ENCODE assay signal across 17 cellular contexts in the genomic region with DNA sequence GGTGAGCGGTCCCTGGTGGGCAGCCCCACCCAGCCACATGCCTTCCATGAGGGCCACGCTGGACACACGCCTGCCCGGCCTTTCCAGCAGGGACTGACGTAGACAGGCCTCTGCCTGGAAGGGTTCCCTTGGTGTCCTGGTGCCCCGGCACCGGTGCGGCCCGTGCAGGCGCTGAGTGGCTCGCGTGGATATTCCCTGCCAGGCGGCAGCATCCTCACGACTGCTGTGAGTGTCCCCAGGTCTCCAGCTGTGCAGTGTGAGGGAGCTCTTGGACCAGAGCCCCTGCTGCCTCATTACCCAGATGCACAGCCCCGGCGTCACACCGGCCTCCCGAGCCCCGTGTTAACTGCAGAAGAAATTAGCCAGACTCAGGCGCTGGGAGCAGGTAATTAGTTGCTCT.
DNase-seq lines count a peak whose midpoint lies in the region; ATAC-seq lines count a peak whose summit lies in the region.
"Had no signal": no experiment of that assay in that cellular context is flagged by ENCODE, and none has a peak within 500 bp of the region (broad histone marks: within the 10 kb centered on the region; RNA-seq: fewer than 3 reads in every experiment).

No MANE protein-coding gene starts in this region.

- H3K4me2 ChIP-seq in BLaER1 = peak overlapping the region; percentile 96; the same call in 1 of the 2 replicates
- H3K4me2 ChIP-seq: KMS-11 had no signal

- H3K4me1 Mint-ChIP-seq in stimulated activated memory B cell treated with anti-CD40 and anti-IgM and Interleukin-4, amounts not matched to agents 10 μg/mL and 1 μg/mL and 100 μg/mL, for 72 hours = no peaks in the 10 kb centered on the region

- H3K36me3 Mint-ChIP-seq in stimulated activated memory B cell treated with anti-CD40 and anti-IgM and Interleukin-4, amounts not matched to agents 10 μg/mL and 1 μg/mL and 100 μg/mL, for 72 hours = no peaks in the 10 kb centered on the region
- H3K36me3 Mint-ChIP-seq: CD8-positive, alpha-beta T cell had no signal

- no peaks in the 10 kb centered on the region for H3K36me3 ChIP-seq in BLaER1
- H3K36me3 ChIP-seq: BE2C, Peyer's patch had no signal

- H4K20me1 ChIP-seq in BLaER1 = no peaks in the 10 kb centered on the region

- H3K4me1 ChIP-seq in BLaER1 = peaks cover 100% of the 10 kb centered on the region
- H3K4me1 ChIP-seq: BE2C, Peyer's patch had no signal

- H3K9me3 ChIP-seq in BLaER1 = no peaks in the 10 kb centered on the region
- H3K9me3 ChIP-seq: Peyer's patch had no signal

- H3K27me3 Mint-ChIP-seq in stimulated activated memory B cell treated with anti-CD40 and anti-IgM and Interleukin-4, amounts not matched to agents 10 μg/mL and 1 μg/mL and 100 μg/mL, for 72 hours = no peaks in the 10 kb centered on the region

- intact Hi-C loops in head of caudate nucleus (cut with DNase I) = no loop called here
- intact Hi-C loops in cardiac septum (cut with DNase I) = no loop called here

- DNase-seq in head of caudate nucleus (peak in 25 of 42 donors; percentile 15 to 70 (median 52)), NCI-H187 (lab: John Stamatoyannopoulos, UW) (no peak), cardiac septum (ENCODE audit: low spot score) (no peak), cerebellar cortex (ENCODE audit: low spot score) (no peak)
- DNase-seq: BE2C, Calu3, HFFc6, MV-4-11, NCI-H187 treated with DMSO at 0.1 percent for 48 hours, NCI-H345, NCI-H526 treated with DMSO at 0.1 percent for 48 hours, Peyer's patch had no signal

- H3K27ac ChIP-seq in BLaER1 (no peak overlapping the region), angular gyrus (ENCODE audit: low read depth, low read length) (peak overlapping the region; percentile 89)
- H3K27ac ChIP-seq: KMS-11, Peyer's patch had no signal

- H3K9me3 Mint-ChIP-seq in stimulated activated memory B cell treated with anti-CD40 and anti-IgM and Interleukin-4, amounts not matched to agents 10 μg/mL and 1 μg/mL and 100 μg/mL, for 72 hours = no peaks in the 10 kb centered on the region
- H3K9me3 Mint-ChIP-seq: CD8-positive, alpha-beta T cell had no signal

- no peak overlapping the region for H3K27ac Mint-ChIP-seq in stimulated activated memory B cell treated with anti-CD40 and anti-IgM and Interleukin-4, amounts not matched to agents 10 μg/mL and 1 μg/mL and 100 μg/mL, for 72 hours
- H3K27ac Mint-ChIP-seq: CD8-positive, alpha-beta T cell; HFFc6 had no signal

- H3K4me3 Mint-ChIP-seq in stimulated activated memory B cell treated with anti-CD40 and anti-IgM and Interleukin-4, amounts not matched to agents 10 μg/mL and 1 μg/mL and 100 μg/mL, for 72 hours = no peak overlapping the region
- H3K4me3 Mint-ChIP-seq: CD8-positive, alpha-beta T cell; HFFc6 had no signal

- no peak overlapping the region for H3K9ac ChIP-seq in BLaER1
- H3K9ac ChIP-seq: KMS-11 had no signal

- no peak overlapping the region for H3K4me3 ChIP-seq in BLaER1
- H3K4me3 ChIP-seq: Peyer's patch had no signal

- H3K27me3 ChIP-seq in BLaER1 = peaks cover under 1% of the 10 kb centered on the region; the same call in 1 of the 2 replicates
- H3K27me3 ChIP-seq: BE2C, Peyer's patch had no signal

- peak; percentile 28 for ATAC-seq in stimulated activated memory B cell treated with anti-CD40 and anti-IgM and Interleukin-4, amounts not matched to agents 10 μg/mL and 1 μg/mL and 100 μg/mL, for 72 hours
- ATAC-seq: CD8-positive, alpha-beta T cell had no signal

Comparison
In these comparisons a context has a peak if more than half of its experiments do, and no peak if none do; other contexts are left out.
1. DNase-seq: peak in head of caudate nucleus (25 of 42); none in NCI-H187 (0 of 2), cardiac septum (single experiment) and cerebellar cortex (single experiment).